1 cellular context compared by ENCODE assay signal in the genomic region with DNA sequence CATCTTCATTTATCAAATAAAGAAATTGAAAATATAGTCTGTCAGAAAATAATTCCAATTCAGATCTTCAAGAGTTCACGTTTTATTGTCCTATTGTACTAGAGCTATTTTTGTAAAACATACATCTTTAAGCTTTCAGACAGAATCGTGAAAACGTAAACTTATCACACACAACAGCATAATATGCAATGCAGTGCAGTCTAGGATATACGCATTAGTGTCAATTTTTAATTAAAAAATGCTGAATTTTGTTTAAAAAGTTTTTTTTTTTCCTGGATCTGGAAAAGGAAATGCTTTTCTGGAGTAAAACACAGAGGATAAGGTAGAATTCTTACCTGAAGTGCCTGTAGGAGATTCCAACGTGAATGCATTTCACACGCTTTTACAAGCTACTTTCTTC.
TF ChIP-seq lines count a peak whose summit lies in the region.

No MANE protein-coding gene starts in this region.

TF ChIP-seq in HepG2, 621 proteins besides CTCF, POLR2A, EP300 and RAD21 (continued from another document):
- no peak for TF ChIP-seq SAFB2 (CRISPR knock-in tag; IDR thresholded peaks at IDR 0.05; ENCODE audit: borderline replicate concordance, low read depth)
